ENCODE assay signal across 17 cellular contexts in genomic region chr6:13233106-13233505, GRCh38.
A peak's percentile ranks its signal among the peaks of the same experiment; 100 is the strongest.
DNase-seq lines count a peak whose midpoint lies in the region; TF ChIP-seq lines count a peak whose summit lies in the region.
"Had no signal": no experiment of that assay in that cellular context is flagged by ENCODE, and none has a peak within 500 bp of the region (broad histone marks: within the 10 kb centered on the region; RNA-seq: fewer than 3 reads in every experiment).

No MANE protein-coding gene starts in this region.

- H3K4me1 Mint-ChIP-seq in HFFc6 (ENCODE audit: low read depth) (peaks cover 40% of the 10 kb centered on the region), endodermal cell (peaks cover 10% of the 10 kb centered on the region)

- H3K79me2 ChIP-seq in trophoblast cell (ENCODE audit: control insufficient read depth, insufficient read depth, low read length, poor library complexity), result no peaks in the 10 kb centered on the region
- H3K79me2 ChIP-seq in osteoblast (ENCODE audit: insufficient read depth, low read length), result no peaks in the 10 kb centered on the region

- no peak overlapping the region for H3K14ac ChIP-seq in trophoblast cell (ENCODE audit: low read length)

- H3K36me3 Mint-ChIP-seq in HFFc6 (ENCODE audit: low read depth) (peaks cover 6% of the 10 kb centered on the region; the same call in 1 of the 2 replicates), endodermal cell (ENCODE audit: low read depth) (peaks cover 9% of the 10 kb centered on the region)
- H3K36me3 Mint-ChIP-seq: CD4-positive, alpha-beta memory T cell had no signal

- no peak overlapping the region for H3K18ac ChIP-seq in trophoblast cell (ENCODE audit: low read length)

- H3K27ac Mint-ChIP-seq in HFFc6 (peak overlapping the region; percentile 61), endodermal cell (no peak overlapping the region)
- H3K27ac Mint-ChIP-seq: B cell; CD4-positive, alpha-beta memory T cell had no signal

- no peaks in the 10 kb centered on the region for H3K9me3 ChIP-seq in BLaER1 treated with 17β-estradiol and CSF1 and Interleukin-3, amounts not matched to agents 10 nM and 100 nM (replicated peaks in 1 of 11)
- H3K9me3 ChIP-seq in endodermal cell (ENCODE audit: control insufficient read depth, low read length) (peaks cover 7% of the 10 kb centered on the region), trophoblast cell (ENCODE audit: insufficient read depth, low read depth, low read length) (no peaks in the 10 kb centered on the region), osteoblast (ENCODE audit: low read depth, low read length) (no peaks in the 10 kb centered on the region)

- H3K9me3 Mint-ChIP-seq in HFFc6, result no peaks in the 10 kb centered on the region
- H3K9me3 Mint-ChIP-seq in endodermal cell, result peaks cover 2% of the 10 kb centered on the region
- H3K9me3 Mint-ChIP-seq: CD4-positive, alpha-beta memory T cell had no signal

- H3K79me1 ChIP-seq in trophoblast cell (ENCODE audit: low read length), result no peaks in the 10 kb centered on the region

- H3K4me3 Mint-ChIP-seq in HFFc6 (no peak overlapping the region), endodermal cell (no peak overlapping the region)
- H3K4me3 Mint-ChIP-seq: B cell; CD4-positive, alpha-beta memory T cell had no signal

- H3K27ac ChIP-seq in BLaER1 treated with 17β-estradiol and CSF1 and Interleukin-3, amounts not matched to agents 10 nM and 100 nM, result no peak overlapping the region
- no peak overlapping the region for H3K27ac ChIP-seq in endodermal cell (ENCODE audit: low read depth, low read length)
- H3K27ac ChIP-seq in trophoblast cell (ENCODE audit: low read depth, low read length), result no peak overlapping the region
- no peak overlapping the region for H3K27ac ChIP-seq in osteoblast (ENCODE audit: low read depth, low read length)
- H3K27ac ChIP-seq: GM23248 had no signal

- H2BK120ac ChIP-seq in trophoblast cell (ENCODE audit: insufficient read depth, low read length, poor library complexity), result no peak overlapping the region

- no peak overlapping the region for H2BK5ac ChIP-seq in trophoblast cell (ENCODE audit: low read depth, low read length, poor library complexity)

- H2AFZ ChIP-seq in trophoblast cell (ENCODE audit: insufficient read depth, low read length, poor library complexity), result no peak overlapping the region
- H2AFZ ChIP-seq in osteoblast (ENCODE audit: low read length), result no peak overlapping the region
- H2AFZ ChIP-seq: GM23248 had no signal

- H4K12ac ChIP-seq in trophoblast cell (ENCODE audit: low read depth, low read length), result no peak overlapping the region

- H3K4me2 ChIP-seq in BLaER1 treated with 17β-estradiol and CSF1 and Interleukin-3, amounts not matched to agents 10 nM and 100 nM, result peak overlapping the region in 7 of 11 experiments; percentile 5 to 55 (median 34); a peak in 9 of 22 replicates
- H3K4me2 ChIP-seq in trophoblast cell (ENCODE audit: low read length), result no peak overlapping the region
- no peak overlapping the region for H3K4me2 ChIP-seq in osteoblast (ENCODE audit: insufficient read depth, low read length)

- H3K27me3 ChIP-seq in BLaER1 treated with 17β-estradiol and CSF1 and Interleukin-3, amounts not matched to agents 10 nM and 100 nM, result no peaks in the 10 kb centered on the region
- H3K27me3 ChIP-seq in endodermal cell (ENCODE audit: control insufficient read depth, insufficient read depth, low read length, poor library complexity, severe bottlenecking), result no peaks in the 10 kb centered on the region
- no peaks in the 10 kb centered on the region for H3K27me3 ChIP-seq in trophoblast cell (ENCODE audit: insufficient read depth, low read length)
- H3K27me3 ChIP-seq in osteoblast (ENCODE audit: insufficient read depth, low read length), result no peaks in the 10 kb centered on the region

- H3K4me3 ChIP-seq in BLaER1 treated with 17β-estradiol and CSF1 and Interleukin-3, amounts not matched to agents 10 nM and 100 nM, result no peak overlapping the region
- H3K4me3 ChIP-seq in endodermal cell (ENCODE audit: low read length), result no peak overlapping the region
- H3K4me3 ChIP-seq in trophoblast cell (ENCODE audit: low read depth, low read length), result no peak overlapping the region
- no peak overlapping the region for H3K4me3 ChIP-seq in osteoblast (ENCODE audit: insufficient read depth, low read length)
- H3K4me3 ChIP-seq: GM23248 had no signal

- DNase-seq in HFFc6, result no peak
- peak; percentile 12 for DNase-seq in endodermal cell
- DNase-seq in trophoblast cell, result peak; percentile 59 to 91
- DNase-seq in OCI-M1 (lab: John Stamatoyannopoulos, UW), result no peak
- DNase-seq in osteoblast (ENCODE audit: insufficient read length, low spot score, missing footprints), result no peak
- no peak for DNase-seq in stimulated activated CD4-positive, alpha-beta T cell treated with anti-CD3 and anti-CD28 coated beads, Interleukin-12 subunit alpha, Interleukin-12 subunit beta, amount 100 ng/mL, for 4 hours
- DNase-seq: C1 segment of cervical spinal cord; Calu3; CD4-positive, alpha-beta memory T cell; COR-L47; DMS53; DMS79 treated with DMSO at 0.1 percent for 48 hours; GM23248; H7; HCEC 1CT had no signal

- H2AK5ac ChIP-seq in trophoblast cell (ENCODE audit: low read length), result no peak overlapping the region

- H3K27me3 Mint-ChIP-seq in HFFc6 (ENCODE audit: insufficient read depth), result peaks cover 4% of the 10 kb centered on the region; the same call in 1 of the 2 replicates
- H3K27me3 Mint-ChIP-seq in endodermal cell (ENCODE audit: insufficient read depth), result peaks cover 27% of the 10 kb centered on the region

- H3K4me1 ChIP-seq in BLaER1 treated with 17β-estradiol and CSF1 and Interleukin-3, amounts not matched to agents 10 nM and 100 nM, result peaks cover 9 to 39% (median 26%) of the 10 kb centered on the region in 10 experiments; a peak in 19 of 20 replicates
- no peaks in the 10 kb centered on the region for H3K4me1 ChIP-seq in endodermal cell (ENCODE audit: control insufficient read depth, insufficient read depth, low read length)
- peaks cover 0 to 4% of the 10 kb centered on the region in 2 experiments for H3K4me1 ChIP-seq in trophoblast cell (ENCODE audit: control insufficient read depth in 1 of 2, insufficient read depth in 2 of 2, low read length in 2 of 2)
- no peaks in the 10 kb centered on the region for H3K4me1 ChIP-seq in osteoblast (ENCODE audit: insufficient read depth, low read length)

- H2BK12ac ChIP-seq in trophoblast cell (ENCODE audit: low read length), result no peak overlapping the region

- H4K91ac ChIP-seq in trophoblast cell (ENCODE audit: low read depth, low read length), result no peak overlapping the region

- H3K9ac ChIP-seq in BLaER1 treated with 17β-estradiol and CSF1 and Interleukin-3, amounts not matched to agents 10 nM and 100 nM, result no peak overlapping the region
- no peak overlapping the region for H3K9ac ChIP-seq in endodermal cell (ENCODE audit: extremely low read depth, low read length, poor library complexity, severe bottlenecking)
- H3K9ac ChIP-seq in trophoblast cell (ENCODE audit: low read length), result no peak overlapping the region
- H3K9ac ChIP-seq: GM23248 had no signal

- no peaks in the 10 kb centered on the region for H4K20me1 ChIP-seq in BLaER1 treated with 17β-estradiol and CSF1 and Interleukin-3, amounts not matched to agents 10 nM and 100 nM
- H4K20me1 ChIP-seq in osteoblast (ENCODE audit: insufficient read depth, low read length), result no peaks in the 10 kb centered on the region

- no peaks in the 10 kb centered on the region for H3K36me3 ChIP-seq in BLaER1 treated with 17β-estradiol and CSF1 and Interleukin-3, amounts not matched to agents 10 nM and 100 nM
- H3K36me3 ChIP-seq in endodermal cell (ENCODE audit: control insufficient read depth, insufficient read depth, low read length), result peaks cover 68% of the 10 kb centered on the region
- H3K36me3 ChIP-seq in trophoblast cell (ENCODE audit: control insufficient read depth in 1 of 2, insufficient read depth in 2 of 2, low read length in 2 of 2), result no peaks in the 10 kb centered on the region
- H3K36me3 ChIP-seq in osteoblast (ENCODE audit: insufficient read depth, low read length), result no peaks in the 10 kb centered on the region

- no peak overlapping the region for H4K8ac ChIP-seq in trophoblast cell (ENCODE audit: low read depth, low read length)

- H3K23ac ChIP-seq in trophoblast cell (ENCODE audit: low read length), result no peak overlapping the region

- TF ChIP-seq CTCF in HFFc6 (IDR thresholded peaks at IDR 0.05) (no peak), endodermal cell (conservative IDR thresholded peaks at IDR 0.05) (no peak), osteoblast (IDR thresholded peaks at IDR 0.05; ENCODE audit: extremely low read depth, low read depth, low read length) (no peak)

- H3K4ac ChIP-seq in trophoblast cell (ENCODE audit: low read depth, low read length), result no peak overlapping the region

- WGBS in endodermal cell (ENCODE audit: insufficient coverage in 1 of 2, insufficient read length in 1 of 2), 2 experiments, result 90% methylated on average over 1 of the region's 1 CpG; no CpG with 5 or more reads in 1 of the 2 experiments
- no CpG with 5 or more reads among the region's 1 CpG for WGBS in trophoblast cell (ENCODE audit: extremely low coverage, insufficient coverage, insufficient read length)

Comparison
In these comparisons a context has a peak if more than half of its experiments do, and no peak if none do; other contexts are left out.
1. H3K4me2 ChIP-seq: peak in BLaER1 treated with 17β-estradiol and CSF1 and Interleukin-3, amounts not matched to agents 10 nM and 100 nM (7 of 11); none in trophoblast cell (single experiment) and osteoblast (single experiment).
2. DNase-seq: peak in endodermal cell (single experiment) and trophoblast cell (2 of 2); none in HFFc6 (single experiment), OCI-M1 (single experiment), osteoblast (single experiment) and stimulated activated CD4-positive, alpha-beta T cell treated with anti-CD3 and anti-CD28 coated beads, Interleukin-12 subunit alpha, Interleukin-12 subunit beta, amount 100 ng/mL, for 4 hours (single experiment).